In genomic region chr19:54153731-54154326, GRCh38 we compare ENCODE assay signal across 20 cellular contexts. TPM values are rescaled to one million over a fixed set of nuclear protein-coding genes. Genes with fewer than 3 reads are reported as not detected.
DNase-seq lines count a peak whose midpoint lies in the region; ATAC-seq and TF ChIP-seq lines count a peak whose summit lies in the region.
"Had no signal": no experiment of that assay in that cellular context is flagged by ENCODE, and none has a peak within 500 bp of the region (broad histone marks: within the 10 kb centered on the region; RNA-seq: fewer than 3 reads in every experiment).

No MANE protein-coding gene starts in this region.

- CTCF ChIA-PET in MCF 10A (lab: Yijun Ruan, JAX) (no interaction called here), RWPE1 (lab: Yijun Ruan, JAX) (no interaction called here)

- peaks cover 4% of the 10 kb centered on the region for H3K36me3 ChIP-seq in breast epithelium
- H3K36me3 ChIP-seq in skeletal muscle satellite cell (ENCODE audit: insufficient read depth, low read length) = peaks cover 81% of the 10 kb centered on the region

- no peak for TF ChIP-seq POLR2A in breast epithelium (IDR thresholded peaks at IDR 0.05)

- no peaks in the 10 kb centered on the region for H3K9me3 Mint-ChIP-seq in MCF 10A (ENCODE audit: unreplicated experiment)
- H3K9me3 Mint-ChIP-seq: activated T-cell treated with anti-CD3 and anti-CD28 coated beads, Interleukin-2, amount 50 U/mL, for 4 hours; mesothelial cell of epicardium had no signal

- no peaks in the 10 kb centered on the region for H3K4me1 ChIP-seq in breast epithelium
- H3K4me1 ChIP-seq in skeletal muscle satellite cell (ENCODE audit: control insufficient read depth, insufficient read depth, low read length) = peaks cover 33% of the 10 kb centered on the region

- peaks cover 81% of the 10 kb centered on the region for H3K36me3 Mint-ChIP-seq in MCF 10A (ENCODE audit: insufficient read depth, unreplicated experiment)

- peak overlapping the region; percentile 37 for H3K9ac ChIP-seq in skeletal muscle satellite cell (ENCODE audit: low read depth, low read length)

- DNase-seq in MCF 10A (ENCODE audit: unreplicated experiment) (no peak), breast epithelium (ENCODE audit: low spot score in 2 of 2) (no peak), RWPE1 (ENCODE audit: low spot score) (no peak), epithelial cell of prostate (ENCODE audit: low read depth, low spot score) (no peak), NCI-H1105 (lab: John Stamatoyannopoulos, UW) (no peak), NCI-H146 (lab: John Stamatoyannopoulos, UW) (no peak)
- DNase-seq: activated CD4-positive, CD25-positive, alpha-beta regulatory T cell; activated T-cell treated with anti-CD3 and anti-CD28 coated beads, Interleukin-2, amount 50 U/mL, for 4 hours; AML-193; body of pancreas; DMS79; effector memory CD4-positive, alpha-beta T cell; NCI-H1048; NCI-H345; trophoblast cell had no signal

- no peaks in the 10 kb centered on the region for H3K4me1 Mint-ChIP-seq in MCF 10A (ENCODE audit: insufficient read depth, unreplicated experiment)

- intact Hi-C loops in MCF 10A (cut with micrococcal nuclease) = no loop called here
- intact Hi-C loops in breast epithelium (cut with DNase I; ENCODE audit: low total_unique reads) = no loop called here

- no peak for TF ChIP-seq CTCF in MCF 10A (IDR thresholded peaks at IDR 0.05; ENCODE audit: unreplicated experiment)
- TF ChIP-seq CTCF in breast epithelium (IDR thresholded peaks at IDR 0.05) = no peak
- no peak for TF ChIP-seq CTCF in RWPE1 (conservative IDR thresholded peaks at IDR 0.05; ENCODE audit: low read depth)

- H3K27ac ChIP-seq in breast epithelium (peak overlapping the region in 1 of 2 donors; percentile 70), RWPE1 (peak overlapping the region; percentile 65), epithelial cell of prostate (peak overlapping the region; percentile 9)
- H3K27ac ChIP-seq: body of pancreas, prostate gland had no signal

- no TSS peak for BruUV-seq in MCF 10A (replicated peaks; lab: Mats Ljungman, UMichigan)

- POLR2A ChIA-PET in MCF 10A (lab: Yijun Ruan, JAX) (interaction anchor here (1.3 to 10.2 kb wide), 2 partner anchors 9 to 16 kb away, joined by 4 to 110 read pairs; partner anchors contain the start of gene CNOT3), RWPE1 (lab: Yijun Ruan, JAX; ENCODE audit: low non-redundant PET) (no interaction called here)

- no peaks in the 10 kb centered on the region for H3K27me3 Mint-ChIP-seq in MCF 10A (ENCODE audit: insufficient read depth, unreplicated experiment)

- ATAC-seq in GM21576 (IDR thresholded peaks at IDR 0.05; ENCODE audit: unreplicated experiment) = no peak
- ATAC-seq: activated T-cell treated with anti-CD3 and anti-CD28 coated beads, Interleukin-2, amount 50 U/mL, for 4 hours; body of pancreas had no signal

- H3K4me3 Mint-ChIP-seq in MCF 10A (ENCODE audit: unreplicated experiment) = no peak overlapping the region
- H3K4me3 Mint-ChIP-seq: activated T-cell treated with anti-CD3 and anti-CD28 coated beads, Interleukin-2, amount 50 U/mL, for 4 hours; mesothelial cell of epicardium had no signal

- H3K4me2 ChIP-seq in skeletal muscle satellite cell (ENCODE audit: low read length) = no peak overlapping the region

- H3K9me3 ChIP-seq in breast epithelium = no peaks in the 10 kb centered on the region
- no peaks in the 10 kb centered on the region for H3K9me3 ChIP-seq in skeletal muscle satellite cell (replicated peaks; ENCODE audit: low read length)
- H3K9me3 ChIP-seq: body of pancreas, prostate gland had no signal

- H3K27ac Mint-ChIP-seq in MCF 10A (ENCODE audit: low read depth, unreplicated experiment) = peak overlapping the region; percentile 66

- no peak overlapping the region for H3K4me3 ChIP-seq in breast epithelium
- no peak overlapping the region for H3K4me3 ChIP-seq in skeletal muscle satellite cell (ENCODE audit: low read length)
- H3K4me3 ChIP-seq: body of pancreas, prostate gland had no signal

- H3K27me3 ChIP-seq in breast epithelium (no peaks in the 10 kb centered on the region), skeletal muscle satellite cell (ENCODE audit: control insufficient read depth, insufficient read depth, low read length) (no peaks in the 10 kb centered on the region)
- H3K27me3 ChIP-seq: body of pancreas had no signal

RNA-seq across cellular contexts. Expression of gene LENG1, which starts 5.7 kb away (rescaled TPM):
- total RNA-seq in MCF 10A (2022) (6.1 and 8.2 TPM in 2 replicates), breast epithelium (1 to 10 TPM; 6.4 to 8.5 (median 8.0) TPM)
- 3.1 and 3.5 TPM in 2 replicates for total RNA-seq in skeletal muscle satellite cell (2012; rRNA removed)

RNA-seq across cellular contexts. Expression of gene CNOT3, which starts 16.3 kb away (rescaled TPM):
- 63.2 and 80.5 TPM in 2 replicates for total RNA-seq in MCF 10A (2022)
- total RNA-seq in breast epithelium = 10 to 100 TPM; 14.6 to 23.4 (median 22.9) TPM
- total RNA-seq in skeletal muscle satellite cell (2012; rRNA removed) = 5.6 and 9.2 TPM in 2 replicates

RNA-seq across cellular contexts. Expression of gene TMC4, which starts 19.1 kb away (rescaled TPM):
- total RNA-seq in MCF 10A (2022) (3.7 and 6.1 TPM in 2 replicates), breast epithelium (10 to 100 TPM in 2 of 3 donors, under 1 TPM in 1; 0.48 to 41.6 (median 38.0) TPM)
- total RNA-seq in skeletal muscle satellite cell (2012; rRNA removed) = 1.5 TPM in 1 of 2 replicates, not detected in the other
- total RNA-seq: frontal cortex had no signal

RNA-seq across cellular contexts. Expression of gene MBOAT7, which starts 35.6 kb away (rescaled TPM):
- total RNA-seq in MCF 10A (2022) (43.8 and 49.5 TPM in 2 replicates), breast epithelium (10 to 100 TPM; 16.5 to 37.3 (median 24.6) TPM)
- total RNA-seq in skeletal muscle satellite cell (2012; rRNA removed) = 17.2 and 26.6 TPM in 2 replicates

RNA-seq across cellular contexts. Expression of gene TSEN34, which starts 37.3 kb away (rescaled TPM):
- total RNA-seq in MCF 10A (2022) = 28.0 and 40.1 TPM in 2 replicates
- 10 to 100 TPM; 59.5 to 80.3 (median 74.4) TPM for total RNA-seq in breast epithelium
- total RNA-seq in skeletal muscle satellite cell (2012; rRNA removed) = 83.1 and 83.4 TPM in 2 replicates
